Comparison of ENCODE assay signal across 1 cellular context in genomic region chr10:21628023-21628422, GRCh38.
TF ChIP-seq lines count a peak whose summit lies in the region.

No MANE protein-coding gene starts in this region.

TF ChIP-seq in K562, 482 proteins besides CTCF, POLR2A, EP300 and RAD21:
- TF ChIP-seq ZNF395 (CRISPR knock-in tag; IDR thresholded peaks at IDR 0.05) = no peak
- no peak for TF ChIP-seq LARP7 (IDR thresholded peaks at IDR 0.05)
- TF ChIP-seq CAMTA2 (CRISPR knock-in tag; conservative IDR thresholded peaks at IDR 0.05) = no peak
- TF ChIP-seq GATA2 (CRISPR knock-in tag; IDR thresholded peaks at IDR 0.05) = no peak
- TF ChIP-seq CC2D1A (IDR thresholded peaks at IDR 0.05) = no peak
- no peak for TF ChIP-seq GTF2B (IDR thresholded peaks at IDR 0.05; ENCODE audit: extremely low read depth, insufficient read length)
- no peak for TF ChIP-seq ETS2 (tag; IDR thresholded peaks at IDR 0.05; ENCODE audit: borderline replicate concordance, poor library complexity, severe bottlenecking)
- TF ChIP-seq, protein P1, sequence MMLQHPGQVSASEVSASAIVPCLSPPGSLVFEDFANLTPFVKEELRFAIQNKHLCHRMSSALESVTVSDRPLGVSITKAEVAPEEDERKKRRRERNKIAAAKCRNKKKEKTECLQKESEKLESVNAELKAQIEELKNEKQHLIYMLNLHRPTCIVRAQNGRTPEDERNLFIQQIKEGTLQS (IDR thresholded peaks at IDR 0.05) = no peak
- TF ChIP-seq, protein P1 (CRISPR knock-in tag; conservative IDR thresholded peaks at IDR 0.05) = no peak
- no peak for TF ChIP-seq ELF4 (CRISPR knock-in tag; IDR thresholded peaks at IDR 0.05)
- no peak for TF ChIP-seq POU5F1 (IDR thresholded peaks at IDR 0.05; ENCODE audit: borderline replicate concordance, low read depth, low read length, partially characterized antibody)
- no peak for TF ChIP-seq POLR3A (IDR thresholded peaks at IDR 0.05; ENCODE audit: borderline replicate concordance, extremely low read depth, insufficient read depth, insufficient read length)
TF ChIP-seq in K562: peak in this region for 0.
